27 cellular contexts compared by ENCODE assay signal in the genomic region with DNA sequence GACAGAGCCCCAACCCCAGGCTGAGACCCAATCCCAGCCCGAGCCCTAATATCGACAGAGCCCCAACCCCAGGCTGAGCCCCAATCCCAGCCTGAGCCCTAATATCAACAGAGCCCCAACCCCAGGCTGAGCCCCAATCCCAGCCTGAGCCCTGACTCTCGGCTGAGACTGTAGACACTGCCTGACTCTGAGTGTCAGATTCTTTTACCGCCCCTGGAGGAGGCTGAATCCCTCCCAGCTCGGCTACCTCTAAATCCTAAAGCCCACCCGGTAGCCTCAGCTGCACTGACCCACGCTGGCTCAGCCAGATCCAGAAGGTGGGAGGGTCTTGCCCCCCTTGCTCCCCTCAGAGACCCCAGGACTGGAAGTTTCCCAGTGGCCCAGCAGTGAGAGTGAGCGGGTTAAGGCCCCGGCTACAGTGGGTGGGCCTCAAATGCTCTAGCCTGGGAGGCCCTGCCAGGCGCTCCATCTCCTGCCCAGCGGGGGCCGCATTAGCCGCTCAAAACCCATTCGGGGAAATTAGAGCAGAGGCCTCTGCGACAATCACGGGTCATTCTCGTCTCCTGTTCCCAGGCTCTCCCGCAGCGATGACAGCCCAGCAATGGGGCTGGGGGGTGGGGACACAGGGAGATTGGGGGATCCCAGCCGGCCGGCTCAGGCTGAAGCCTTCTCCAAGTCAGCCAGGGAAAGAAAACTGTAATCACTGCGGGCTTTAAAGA. TPM values are rescaled to one million over a fixed set of nuclear protein-coding genes. Genes with fewer than 3 reads are reported as not detected.
DNase-seq lines count a peak whose midpoint lies in the region; ATAC-seq and TF ChIP-seq lines count a peak whose summit lies in the region.
"Had no signal": no experiment of that assay in that cellular context is flagged by ENCODE, and none has a peak within 500 bp of the region (broad histone marks: within the 10 kb centered on the region; RNA-seq: fewer than 3 reads in every experiment).

No MANE protein-coding gene starts in this region.

- H3K4me1 Mint-ChIP-seq in endodermal cell: peaks cover 9% of the 10 kb centered on the region
- no peaks in the 10 kb centered on the region for H3K4me1 Mint-ChIP-seq in nephron progenitor cell
- H3K4me1 Mint-ChIP-seq in T-helper 17 cell: no peaks in the 10 kb centered on the region
- no peaks in the 10 kb centered on the region for H3K4me1 Mint-ChIP-seq in activated CD8-positive, alpha-beta memory T cell treated with anti-CD3 and anti-CD28 coated beads, Interleukin-2, amount 10 ng/mL, durations not matched to agents 7 days and 5 days
- H3K4me1 Mint-ChIP-seq: activated naive CD8-positive, alpha-beta T cell treated with anti-CD3 and anti-CD28 coated beads, Interleukin-2, amount 50 U/mL, for 24 hours had no signal

- TF ChIP-seq CTCF in endodermal cell (conservative IDR thresholded peaks at IDR 0.05) (peak; percentile 16), nephron progenitor cell (IDR thresholded peaks at IDR 0.05) (no peak)

- H3K27ac ChIP-seq in endodermal cell (ENCODE audit: low read depth, low read length): peak overlapping the region; percentile 89
- no peak overlapping the region for H3K27ac ChIP-seq in effector memory CD4-positive, alpha-beta T cell (ENCODE audit: insufficient read depth, low read length, poor library complexity, severe bottlenecking)
- H3K27ac ChIP-seq: hepatocyte had no signal

- peaks cover 22% of the 10 kb centered on the region for H3K9me3 ChIP-seq in endodermal cell (ENCODE audit: control insufficient read depth, low read length)
- no peaks in the 10 kb centered on the region for H3K9me3 ChIP-seq in T-helper 17 cell (ENCODE audit: control insufficient read depth, low read length, poor library complexity, severe bottlenecking)
- peaks cover 7% of the 10 kb centered on the region for H3K9me3 ChIP-seq in effector memory CD4-positive, alpha-beta T cell (ENCODE audit: control insufficient read depth, low read length)

- CTCF ChIA-PET in activated CD8-positive, alpha-beta memory T cell treated with anti-CD3 and anti-CD28 coated beads, Interleukin-2, amount 10 ng/mL, durations not matched to agents 7 days and 5 days (lab: Charles Lee): no interaction called here

- peaks cover 19% of the 10 kb centered on the region for H3K27me3 ChIP-seq in endodermal cell (ENCODE audit: control insufficient read depth, insufficient read depth, low read length, poor library complexity, severe bottlenecking)
- H3K27me3 ChIP-seq in effector memory CD4-positive, alpha-beta T cell (replicated peaks; ENCODE audit: control insufficient read depth, insufficient read depth, low read length, poor library complexity, severe bottlenecking): no peaks in the 10 kb centered on the region

- peaks cover 10% of the 10 kb centered on the region for H3K4me1 ChIP-seq in endodermal cell (ENCODE audit: control insufficient read depth, insufficient read depth, low read length)
- H3K4me1 ChIP-seq in effector memory CD4-positive, alpha-beta T cell (ENCODE audit: control insufficient read depth, insufficient read depth, low read length, poor library complexity, severe bottlenecking): no peaks in the 10 kb centered on the region

- H3K9ac ChIP-seq in endodermal cell (ENCODE audit: extremely low read depth, low read length, poor library complexity, severe bottlenecking): no peak overlapping the region

- H3K36me3 Mint-ChIP-seq in endodermal cell (ENCODE audit: low read depth) (peaks cover 3% of the 10 kb centered on the region), nephron progenitor cell (ENCODE audit: low read depth) (no peaks in the 10 kb centered on the region), T-helper 17 cell (ENCODE audit: low read depth) (peaks cover 2% of the 10 kb centered on the region)
- H3K36me3 Mint-ChIP-seq in activated CD8-positive, alpha-beta memory T cell treated with anti-CD3 and anti-CD28 coated beads, Interleukin-2, amount 10 ng/mL, durations not matched to agents 7 days and 5 days: peaks cover 1% of the 10 kb centered on the region

- H3K4me3 Mint-ChIP-seq in endodermal cell (no peak overlapping the region), nephron progenitor cell (no peak overlapping the region), T-helper 17 cell (no peak overlapping the region)
- no peak overlapping the region for H3K4me3 Mint-ChIP-seq in activated CD8-positive, alpha-beta memory T cell treated with anti-CD3 and anti-CD28 coated beads, Interleukin-2, amount 10 ng/mL, durations not matched to agents 7 days and 5 days
- H3K4me3 Mint-ChIP-seq: activated naive CD8-positive, alpha-beta T cell treated with anti-CD3 and anti-CD28 coated beads, Interleukin-2, amount 50 U/mL, for 24 hours had no signal

- peaks cover 28% of the 10 kb centered on the region for H3K9me3 Mint-ChIP-seq in endodermal cell
- peaks cover 24% of the 10 kb centered on the region for H3K9me3 Mint-ChIP-seq in nephron progenitor cell
- peaks cover 10% of the 10 kb centered on the region for H3K9me3 Mint-ChIP-seq in activated CD8-positive, alpha-beta memory T cell treated with anti-CD3 and anti-CD28 coated beads, Interleukin-2, amount 10 ng/mL, durations not matched to agents 7 days and 5 days (ENCODE audit: low read depth)

- H3K36me3 ChIP-seq in endodermal cell (ENCODE audit: control insufficient read depth, insufficient read depth, low read length): no peaks in the 10 kb centered on the region
- no peaks in the 10 kb centered on the region for H3K36me3 ChIP-seq in effector memory CD4-positive, alpha-beta T cell (ENCODE audit: control insufficient read depth, insufficient read depth, low read length)

- no peak for ATAC-seq in T-helper 17 cell
- ATAC-seq in activated CD8-positive, alpha-beta memory T cell treated with anti-CD3 and anti-CD28 coated beads, Interleukin-2, amount 10 ng/mL, durations not matched to agents 7 days and 5 days: no peak
- ATAC-seq: activated naive CD8-positive, alpha-beta T cell treated with anti-CD3 and anti-CD28 coated beads, Interleukin-2, amount 50 U/mL, for 24 hours had no signal

- no peak overlapping the region for H3K4me3 ChIP-seq in endodermal cell (ENCODE audit: low read length)
- no peak overlapping the region for H3K4me3 ChIP-seq in effector memory CD4-positive, alpha-beta T cell (ENCODE audit: insufficient read depth, low read depth, low read length, poor library complexity, severe bottlenecking)
- H3K4me3 ChIP-seq: hepatocyte had no signal

- H3K27me3 Mint-ChIP-seq in endodermal cell (ENCODE audit: insufficient read depth) (peaks cover 91% of the 10 kb centered on the region), nephron progenitor cell (ENCODE audit: low read depth, poor library complexity) (peaks cover 81% of the 10 kb centered on the region), T-helper 17 cell (peaks cover 36% of the 10 kb centered on the region)
- H3K27me3 Mint-ChIP-seq in activated CD8-positive, alpha-beta memory T cell treated with anti-CD3 and anti-CD28 coated beads, Interleukin-2, amount 10 ng/mL, durations not matched to agents 7 days and 5 days: peaks cover 4% of the 10 kb centered on the region

- DNase-seq in Ammon's horn (ENCODE audit: low spot score) (peak; percentile 49), NCI-H2227 treated with DMSO at 0.1 percent for 48 hours (lab: John Stamatoyannopoulos, UW) (peak; percentile 71), endodermal cell (peak; percentile 98), nephron progenitor cell (peak; percentile 34), T-helper 17 cell (no peak), DMS53 treated with DMSO at 0.1 percent for 48 hours (lab: John Stamatoyannopoulos, UW; ENCODE audit: unreplicated experiment) (no peak)
- DNase-seq in activated CD8-positive, alpha-beta memory T cell treated with anti-CD3 and anti-CD28 coated beads, Interleukin-2, amount 10 ng/mL, durations not matched to agents 7 days and 5 days: no peak
- DNase-seq in effector memory CD4-positive, alpha-beta T cell: no peak
- DNase-seq: activated CD8-positive, alpha-beta memory T cell treated with anti-CD3 and anti-CD28 coated beads, Interleukin-2, amount 50 U/mL, for 48 hours; activated effector memory CD4-positive, alpha-beta T cell treated with Interleukin-2 at 50 U/mL for 16 hours; activated naive CD8-positive, alpha-beta T cell treated with anti-CD3 and anti-CD28 coated beads, Interleukin-2, amount 50 U/mL, for 24 hours; dermis blood vessel endothelial cell; IMR-90; NCI-H1436; NCI-H2171 treated with DMSO at 0.1 percent for 48 hours; NCI-H774 had no signal

- peak overlapping the region; percentile 84 for H3K27ac Mint-ChIP-seq in endodermal cell
- H3K27ac Mint-ChIP-seq in nephron progenitor cell: no peak overlapping the region
- H3K27ac Mint-ChIP-seq in T-helper 17 cell: no peak overlapping the region
- H3K27ac Mint-ChIP-seq in activated CD8-positive, alpha-beta memory T cell treated with anti-CD3 and anti-CD28 coated beads, Interleukin-2, amount 10 ng/mL, durations not matched to agents 7 days and 5 days: no peak overlapping the region
- H3K27ac Mint-ChIP-seq: activated naive CD8-positive, alpha-beta T cell treated with anti-CD3 and anti-CD28 coated beads, Interleukin-2, amount 50 U/mL, for 24 hours had no signal

- 2 to 11% methylated on average over 9 to 22 of the region's 22 CpGs for WGBS in endodermal cell (ENCODE audit: insufficient coverage in 1 of 2, insufficient read length in 1 of 2), 2 experiments

RNA-seq across cellular contexts. Expression of a gene that starts 43.8 kb away (rescaled TPM):
- total RNA-seq in endodermal cell: not detected
- not detected for polyA plus RNA-seq in endodermal cell (2013, experiment 1 of 2)
- polyA plus RNA-seq in endodermal cell (2013, experiment 2 of 2): not detected
- total RNA-seq in T-helper 17 cell: not detected
- not detected for total RNA-seq in activated CD8-positive, alpha-beta memory T cell treated with anti-CD3 and anti-CD28 coated beads, Interleukin-2, amount 10 ng/mL, durations not matched to agents 7 days and 5 days
- total RNA-seq: bronchial epithelial cell, dermis blood vessel endothelial cell, epithelial cell of proximal tubule, fibroblast of villous mesenchyme, hepatocyte, IMR-90, kidney epithelial cell, lung microvascular endothelial cell, myocyte, posterior vena cava, subcutaneous adipose tissue, urinary bladder had no signal
- polyA plus RNA-seq: BJ, hepatocyte, IMR-90, urinary bladder had no signal

Comparison
In these comparisons a context has a peak if more than half of its experiments do, and no peak if none do; other contexts are left out.
1. DNase-seq: peak in Ammon's horn (single experiment), NCI-H2227 treated with DMSO at 0.1 percent for 48 hours (single experiment), endodermal cell (single experiment) and nephron progenitor cell (single experiment); none in T-helper 17 cell (0 of 3), activated CD8-positive, alpha-beta memory T cell treated with anti-CD3 and anti-CD28 coated beads, Interleukin-2, amount 10 ng/mL, durations not matched to agents 7 days and 5 days (single experiment), effector memory CD4-positive, alpha-beta T cell (0 of 3) and DMS53 treated with DMSO at 0.1 percent for 48 hours (single experiment).